Comparison of ENCODE assay signal across 10 cellular contexts in genomic region chr17:50908140-50908859, GRCh38. TPM values are rescaled to one million over a fixed set of nuclear protein-coding genes. Genes with fewer than 3 reads are reported as not detected.
DNase-seq lines count a peak whose midpoint lies in the region; ATAC-seq, FAIRE-seq and TF ChIP-seq lines count a peak whose summit lies in the region.
"Had no signal": no experiment of that assay in that cellular context is flagged by ENCODE, and none has a peak within 500 bp of the region (broad histone marks: within the 10 kb centered on the region; RNA-seq: fewer than 3 reads in every experiment).

No MANE protein-coding gene starts in this region.

- H2AFZ ChIP-seq in PC-3 (ENCODE audit: low read length) (no peak overlapping the region), parathyroid adenoma (no peak overlapping the region)

- peaks cover 30% of the 10 kb centered on the region for H3K4me1 Mint-ChIP-seq in T-helper 2 cell treated with Interferon-gamma antibody and Interleukin-4, amounts not matched to agents 5 μg/mL and 100 μg/mL, for 36 hours (ENCODE audit: low read depth)

- BruUV-seq in PC-3 (replicated peaks; lab: Mats Ljungman, UMichigan), result no TSS peak

- no peak for FAIRE-seq in GM12891 (lab: Jason Lieb, UNC)
- FAIRE-seq: small intestine had no signal

- CTCF ChIA-PET in PC-3 (lab: Charles Lee), result interaction anchor here (0.6 kb wide), 1 partner anchor 23 kb away, joined by 4 read pairs; no protein-coding TSS in a partner anchor

- no peaks in the 10 kb centered on the region for H3F3A ChIP-seq in PC-3 (ENCODE audit: low read length, unreplicated experiment)

- H4K20me1 ChIP-seq in PC-3 (ENCODE audit: low read length), result no peaks in the 10 kb centered on the region

- H3K4me1 ChIP-seq in PC-3 (ENCODE audit: insufficient read depth, low read length) (peaks cover 24% of the 10 kb centered on the region), parathyroid adenoma (peaks cover 61% of the 10 kb centered on the region)

- DNase-seq in T-helper 2 cell treated with Interferon-gamma antibody and Interleukin-4, amounts not matched to agents 5 μg/mL and 100 μg/mL, for 36 hours (ENCODE audit: low spot score), result no peak
- no peak for DNase-seq in T-helper 2 cell
- peak; percentile 36 for DNase-seq in PC-3
- no peak for DNase-seq in GM12891 (ENCODE audit: insufficient read length, low spot score)
- DNase-seq in stimulated activated CD4-positive, alpha-beta T cell treated with anti-CD3 and anti-CD28 coated beads, Interleukin-15, amount 100 ng/mL, for 24 hours, result no peak
- no peak for DNase-seq in dedifferentiated amniotic fluid mesenchymal stem cell (ENCODE audit: extremely low spot score)
- DNase-seq: colonic mucosa had no signal

- H3K27ac ChIP-seq in PC-3 (ENCODE audit: low read length) (no peak overlapping the region), parathyroid adenoma (peak overlapping the region; percentile 78)
- H3K27ac ChIP-seq: colonic mucosa had no signal

- TF ChIP-seq POLR2A in GM12891 (IDR thresholded peaks at IDR 0.05; ENCODE audit: low read depth, low read length), result no peak

- no peaks in the 10 kb centered on the region for H3K9me3 Mint-ChIP-seq in T-helper 2 cell treated with Interferon-gamma antibody and Interleukin-4, amounts not matched to agents 5 μg/mL and 100 μg/mL, for 36 hours

- POLR2A ChIA-PET in PC-3 (lab: Charles Lee; ENCODE audit: unreplicated experiment), result no interaction called here

- H3K4me2 ChIP-seq in PC-3 (ENCODE audit: low read length) (no peak overlapping the region), parathyroid adenoma (ENCODE audit: low read length) (peak overlapping the region; percentile 9)

- peak overlapping the region; percentile 47 for H3K27ac Mint-ChIP-seq in T-helper 2 cell treated with Interferon-gamma antibody and Interleukin-4, amounts not matched to agents 5 μg/mL and 100 μg/mL, for 36 hours

- H3K36me3 ChIP-seq in PC-3 (ENCODE audit: low read depth, low read length) (no peaks in the 10 kb centered on the region), parathyroid adenoma (ENCODE audit: control insufficient read depth, insufficient read depth, low read length) (no peaks in the 10 kb centered on the region)
- H3K36me3 ChIP-seq: colonic mucosa had no signal

- ATAC-seq in PC-3 (no peak), esophagus mucosa (peak; percentile 79)

- H3K4me3 ChIP-seq in PC-3 (ENCODE audit: low read length) (no peak overlapping the region), parathyroid adenoma (ENCODE audit: low read depth, low read length) (no peak overlapping the region)
- H3K4me3 ChIP-seq: colonic mucosa had no signal

- H3K9me2 ChIP-seq in PC-3 (replicated peaks; ENCODE audit: low read length), result no peaks in the 10 kb centered on the region

- intact Hi-C loops in PC-3 (cut with micrococcal nuclease), result no loop called here

- no peak overlapping the region for H3K4me3 Mint-ChIP-seq in T-helper 2 cell treated with Interferon-gamma antibody and Interleukin-4, amounts not matched to agents 5 μg/mL and 100 μg/mL, for 36 hours

- H3K79me2 ChIP-seq in PC-3 (ENCODE audit: low read length) (no peaks in the 10 kb centered on the region), parathyroid adenoma (peaks cover 8% of the 10 kb centered on the region)

- no peaks in the 10 kb centered on the region for H3K27me3 Mint-ChIP-seq in T-helper 2 cell treated with Interferon-gamma antibody and Interleukin-4, amounts not matched to agents 5 μg/mL and 100 μg/mL, for 36 hours (ENCODE audit: low read depth)

- TF ChIP-seq CTCF in PC-3 (conservative IDR thresholded peaks at IDR 0.05; ENCODE audit: low read depth, low read length), result no peak
- no peak for TF ChIP-seq CTCF in parathyroid adenoma (IDR thresholded peaks at IDR 0.05)

- no peaks in the 10 kb centered on the region for H3K36me3 Mint-ChIP-seq in T-helper 2 cell treated with Interferon-gamma antibody and Interleukin-4, amounts not matched to agents 5 μg/mL and 100 μg/mL, for 36 hours (ENCODE audit: low read depth)

- H3K9me3 ChIP-seq in PC-3 (ENCODE audit: low read length), result no peaks in the 10 kb centered on the region
- no peaks in the 10 kb centered on the region for H3K9me3 ChIP-seq in parathyroid adenoma (ENCODE audit: control insufficient read depth, low read length)
- H3K9me3 ChIP-seq: colonic mucosa had no signal

- H3K27me3 ChIP-seq in PC-3 (ENCODE audit: low read length), result no peaks in the 10 kb centered on the region
- no peaks in the 10 kb centered on the region for H3K27me3 ChIP-seq in parathyroid adenoma (ENCODE audit: control insufficient read depth, insufficient read depth, low read length)
- H3K27me3 ChIP-seq: colonic mucosa had no signal

- H3K9ac ChIP-seq in PC-3 (ENCODE audit: low read length) (no peak overlapping the region), parathyroid adenoma (no peak overlapping the region)

TF ChIP-seq in GM12891, 5 proteins besides CTCF, POLR2A, EP300 and RAD21:
- no peak for TF ChIP-seq POU2F2 (IDR thresholded peaks at IDR 0.05; ENCODE audit: low read depth, low read length)
- no peak for TF ChIP-seq PAX5 (IDR thresholded peaks at IDR 0.05; ENCODE audit: insufficient read depth, low read length, severe bottlenecking)
- TF ChIP-seq TAF1 (IDR thresholded peaks at IDR 0.05; ENCODE audit: low read depth, low read length), result no peak
- no peak for TF ChIP-seq SPI1 (IDR thresholded peaks at IDR 0.05; ENCODE audit: low read depth, low read length)
- TF ChIP-seq POLR2AphosphoS5 (IDR thresholded peaks at IDR 0.05; ENCODE audit: low read depth, low read length), result no peak

RNA-seq across cellular contexts. Expression of gene TOB1, which starts 42.1 kb away (rescaled TPM):
- total RNA-seq in PC-3 (2014; rRNA removed) (28.7 and 39.3 TPM in 2 replicates), esophagus mucosa (60.8 TPM)
- polyA plus RNA-seq in GM12891 (2012; ENCODE audit: low read depth, missing spikeins), result 9.6 TPM
